15 cellular contexts compared by ENCODE assay signal in genomic region chr11:71406681-71407080, GRCh38.
"Had no signal": no experiment of that assay in that cellular context is flagged by ENCODE, and none has a peak within 500 bp of the region (broad histone marks: within the 10 kb centered on the region; RNA-seq: fewer than 3 reads in every experiment).

No MANE protein-coding gene starts in this region.

- DNase-seq: activated B cell treated with CpG ODN at 0.5 μM for 24 hours; activated CD4-positive, alpha-beta T cell treated with anti-CD3 and anti-CD28 coated beads, Interleukin-2, amount 10 ng/mL, durations not matched to agents 24 days and 14 days; activated CD8-positive, alpha-beta memory T cell treated with anti-CD3 and anti-CD28 coated beads for 24 hours; activated naive CD4-positive, alpha-beta T cell treated with Interleukin-2 at 50 U/mL for 16 hours; foreskin melanocyte; heart left ventricle; naive thymus-derived CD4-positive, alpha-beta T cell; stimulated activated CD4-positive, alpha-beta T cell treated with anti-CD3 and anti-CD28 coated beads, Interleukin-15, amount 100 ng/mL, for 24 hours; stimulated activated CD4-positive, alpha-beta T cell treated with anti-CD3 and anti-CD28 coated beads, Interleukin-4, amount 100 ng/mL, for 4 hours; stimulated activated naive CD8-positive, alpha-beta T cell treated with anti-CD3 and anti-CD28 coated beads, Interleukin-15, amount 100 ng/mL, for 72 hours had no signal

- H3K27ac ChIP-seq: heart left ventricle, parathyroid adenoma, thoracic aorta had no signal

- ATAC-seq: heart left ventricle; naive thymus-derived CD4-positive, alpha-beta T cell; stimulated activated naive CD8-positive, alpha-beta T cell treated with anti-CD3 and anti-CD28 coated beads, Interleukin-15, amount 100 ng/mL, for 72 hours had no signal

- H3K4me3 ChIP-seq: heart left ventricle, thoracic aorta had no signal

- FAIRE-seq: colon, endothelial cell of umbilical vein, islet of Langerhans had no signal
